ENCODE assay signal across 17 cellular contexts in genomic region chr16:86240716-86241363, GRCh38.
DNase-seq lines count a peak whose midpoint lies in the region; ATAC-seq, FAIRE-seq and TF ChIP-seq lines count a peak whose summit lies in the region.
"Had no signal": no experiment of that assay in that cellular context is flagged by ENCODE, and none has a peak within 500 bp of the region (broad histone marks: within the 10 kb centered on the region; RNA-seq: fewer than 3 reads in every experiment).

No MANE protein-coding gene starts in this region.

- H3K27ac ChIP-seq in right atrium auricular region (no peak overlapping the region), mesenchymal stem cell (ENCODE audit: low read length, poor library complexity, severe bottlenecking) (no peak overlapping the region), vagina (peak overlapping the region; percentile 27)
- H3K27ac ChIP-seq: GM23248, HL-60 had no signal

- H2BK5ac ChIP-seq in mesenchymal stem cell (ENCODE audit: low read depth, low read length, poor library complexity, severe bottlenecking) = no peak overlapping the region

- H3K23ac ChIP-seq in mesenchymal stem cell (ENCODE audit: low read length in 2 of 2) = no peak overlapping the region

- H3K9ac ChIP-seq in mesenchymal stem cell (ENCODE audit: low read length) = no peak overlapping the region
- H3K9ac ChIP-seq: GM23248 had no signal

- no peak overlapping the region for H4K91ac ChIP-seq in mesenchymal stem cell (ENCODE audit: low read length)

- no peak overlapping the region for H2AK5ac ChIP-seq in mesenchymal stem cell (ENCODE audit: low read length, severe bottlenecking)

- H3K27me3 ChIP-seq in right atrium auricular region (no peaks in the 10 kb centered on the region), mesenchymal stem cell (ENCODE audit: control insufficient read depth in 1 of 2, insufficient read depth in 1 of 2, low read length in 2 of 2) (peaks cover 0 to 60% of the 10 kb centered on the region in 2 experiments), vagina (no peaks in the 10 kb centered on the region)

- H3K36me3 ChIP-seq in right atrium auricular region = no peaks in the 10 kb centered on the region
- no peaks in the 10 kb centered on the region for H3K36me3 ChIP-seq in mesenchymal stem cell (ENCODE audit: control insufficient read depth in 1 of 2, insufficient read depth in 2 of 2, low read depth in 1 of 2, low read length in 2 of 2)
- no peaks in the 10 kb centered on the region for H3K36me3 ChIP-seq in vagina

- H3K79me1 ChIP-seq in mesenchymal stem cell (replicated peaks; ENCODE audit: low read length, poor library complexity, severe bottlenecking) = no peaks in the 10 kb centered on the region

- WGBS in mesenchymal stem cell = 41% methylated on average over 5 of the region's 9 CpGs

- intact Hi-C loops in Right ventricle myocardium superior (cut with DNase I) = no loop called here
- intact Hi-C loops in vagina (cut with DNase I) = no loop called here

- H3K9me3 ChIP-seq in right atrium auricular region (no peaks in the 10 kb centered on the region), mesenchymal stem cell (ENCODE audit: control insufficient read depth, low read length) (peaks cover 6% of the 10 kb centered on the region), vagina (no peaks in the 10 kb centered on the region)

- TF ChIP-seq CTCF in right atrium auricular region (IDR thresholded peaks at IDR 0.05) = no peak
- TF ChIP-seq CTCF in vagina (IDR thresholded peaks at IDR 0.05) = no peak

- H2AFZ ChIP-seq in mesenchymal stem cell (ENCODE audit: low read depth, low read length) = no peak overlapping the region
- H2AFZ ChIP-seq: GM23248 had no signal

- peak; percentile 4 for DNase-seq in right atrium auricular region (ENCODE audit: low spot score)
- no peak for DNase-seq in Right ventricle myocardium superior
- DNase-seq in mesenchymal stem cell = peak; percentile 53
- no peak for DNase-seq in vagina (ENCODE audit: extremely low spot score in 2 of 2)
- no peak for DNase-seq in nucleus accumbens (lab: John Stamatoyannopoulos, UW)
- no peak for DNase-seq in DMS79 treated with DMSO at 0.1 percent for 48 hours (lab: John Stamatoyannopoulos, UW)
- DNase-seq: C1 segment of cervical spinal cord, GDM1, GM23248, NCI-H187 treated with DMSO at 0.1 percent for 48 hours, NCI-H526 treated with DMSO at 0.1 percent for 48 hours, SHP77 treated with DMSO at 0.1 percent for 48 hours had no signal

- peak; percentile 70 for FAIRE-seq in endometrium (lab: Jason Lieb, UNC)
- FAIRE-seq: GM12878, HTR-8/SVneo had no signal

- H2BK15ac ChIP-seq in mesenchymal stem cell (ENCODE audit: low read depth, poor library complexity, severe bottlenecking) = no peak overlapping the region

- peak overlapping the region in 1 of 2 experiments; percentile 40 for H2BK12ac ChIP-seq in mesenchymal stem cell (ENCODE audit: low read length in 2 of 2)

- no peak for ATAC-seq in Right ventricle myocardium superior (ENCODE audit: poor library complexity)
- no peak for ATAC-seq in HG03521 (IDR thresholded peaks at IDR 0.05; ENCODE audit: unreplicated experiment)
- ATAC-seq: GM12878 had no signal

- no peak for TF ChIP-seq POLR2A in vagina (IDR thresholded peaks at IDR 0.05)

- no peak overlapping the region for H3K4ac ChIP-seq in mesenchymal stem cell (ENCODE audit: low read depth in 1 of 2, low read length in 2 of 2)

- no peak overlapping the region for H3K14ac ChIP-seq in mesenchymal stem cell (ENCODE audit: low read length in 2 of 2)

- no peak overlapping the region for H2BK120ac ChIP-seq in mesenchymal stem cell (ENCODE audit: low read depth, low read length)

- H3K4me2 ChIP-seq in mesenchymal stem cell (ENCODE audit: low read length, poor library complexity, severe bottlenecking) = no peak overlapping the region

- H3K4me1 ChIP-seq in right atrium auricular region (no peaks in the 10 kb centered on the region), mesenchymal stem cell (ENCODE audit: control insufficient read depth, insufficient read depth, low read depth, low read length) (no peaks in the 10 kb centered on the region), vagina (no peaks in the 10 kb centered on the region)

- no peak overlapping the region for H3K18ac ChIP-seq in mesenchymal stem cell (ENCODE audit: low read depth in 1 of 2, low read length in 2 of 2)

- no peak overlapping the region for H3K4me3 ChIP-seq in right atrium auricular region
- no peak overlapping the region for H3K4me3 ChIP-seq in mesenchymal stem cell (ENCODE audit: insufficient read depth in 1 of 2, low read depth in 1 of 2, low read length in 2 of 2)
- H3K4me3 ChIP-seq in vagina = no peak overlapping the region
- H3K4me3 ChIP-seq: GM12878, GM23248 had no signal

- H4K8ac ChIP-seq in mesenchymal stem cell (ENCODE audit: low read length) = no peak overlapping the region

Comparison
In these comparisons a context has a peak if more than half of its experiments do, and no peak if none do; other contexts are left out.
1. DNase-seq: peak in right atrium auricular region (single experiment) and mesenchymal stem cell (single experiment); none in Right ventricle myocardium superior (single experiment), vagina (0 of 2), nucleus accumbens (0 of 56) and DMS79 treated with DMSO at 0.1 percent for 48 hours (single experiment).